In genomic region chr3:143171141-143171651, GRCh38 we compare ENCODE assay signal across 8 cellular contexts. TPM values are rescaled to one million over a fixed set of nuclear protein-coding genes. Genes with fewer than 3 reads are reported as not detected.
DNase-seq lines count a peak whose midpoint lies in the region; ATAC-seq and TF ChIP-seq lines count a peak whose summit lies in the region.

No MANE protein-coding gene starts in this region.

- H3K9ac ChIP-seq in BLaER1 treated with 17β-estradiol and CSF1 and Interleukin-3, amounts not matched to agents 10 nM and 100 nM: no peak overlapping the region

- peaks cover 21 to 65% (median 41%) of the 10 kb centered on the region in 10 experiments; a peak in 17 of 20 replicates for H3K4me1 ChIP-seq in BLaER1 treated with 17β-estradiol and CSF1 and Interleukin-3, amounts not matched to agents 10 nM and 100 nM
- peaks cover 4 to 11% (median 8%) of the 10 kb centered on the region in 4 donors for H3K4me1 ChIP-seq in upper lobe of left lung
- H3K4me1 ChIP-seq in SJCRH30: no peaks in the 10 kb centered on the region

- no peak for TF ChIP-seq POLR2A in upper lobe of left lung (IDR thresholded peaks at IDR 0.05)

- peak overlapping the region in 7 of 11 experiments; percentile 12 to 48 (median 29); a peak in 10 of 22 replicates for H3K27ac ChIP-seq in BLaER1 treated with 17β-estradiol and CSF1 and Interleukin-3, amounts not matched to agents 10 nM and 100 nM
- H3K27ac ChIP-seq in skin epidermis (peak overlapping the region in 12 of 21 experiments; percentile 0 to 81 (median 64)), upper lobe of left lung (peak overlapping the region in 2 of 4 donors; percentile 13 to 36), SJCRH30 (no peak overlapping the region)

- no peak for TF ChIP-seq EP300 in upper lobe of left lung (IDR thresholded peaks at IDR 0.05)

- no peaks in the 10 kb centered on the region for H4K20me1 ChIP-seq in BLaER1 treated with 17β-estradiol and CSF1 and Interleukin-3, amounts not matched to agents 10 nM and 100 nM

- WGBS in upper lobe of left lung, 2 donors: 43 to 48% methylated on average over 3 of the region's 3 CpGs

- peak overlapping the region; percentile 16 to 72 (median 37) for H3K4me2 ChIP-seq in BLaER1 treated with 17β-estradiol and CSF1 and Interleukin-3, amounts not matched to agents 10 nM and 100 nM

- ATAC-seq in GM19372 (IDR thresholded peaks at IDR 0.05; ENCODE audit: low read depth, unreplicated experiment) (peak; percentile 85), HG03575 (IDR thresholded peaks at IDR 0.05; ENCODE audit: extremely low read depth, insufficient number of reproducible peaks, low FRiP score, unreplicated experiment) (peak; percentile 54), upper lobe of left lung (ENCODE audit: low FRiP score in 2 of 2) (no peak)

- H3K4me3 ChIP-seq in BLaER1 treated with 17β-estradiol and CSF1 and Interleukin-3, amounts not matched to agents 10 nM and 100 nM: no peak overlapping the region
- H3K4me3 ChIP-seq in astrocyte of the spinal cord (ENCODE audit: low read depth, low read length): no peak overlapping the region
- no peak overlapping the region for H3K4me3 ChIP-seq in skin epidermis
- no peak overlapping the region for H3K4me3 ChIP-seq in upper lobe of left lung
- no peak overlapping the region for H3K4me3 ChIP-seq in SJCRH30

- in situ Hi-C loops in astrocyte of the spinal cord (cut with HindIII; ENCODE audit: low sequenced_read_pairs): no loop called here

- H3K9me3 ChIP-seq in BLaER1 treated with 17β-estradiol and CSF1 and Interleukin-3, amounts not matched to agents 10 nM and 100 nM (replicated peaks in 1 of 11): peaks cover 16 to 31% (median 23%) of the 10 kb centered on the region in 11 experiments; a peak in 21 of 22 replicates
- H3K9me3 ChIP-seq in upper lobe of left lung: no peaks in the 10 kb centered on the region
- peaks cover 8% of the 10 kb centered on the region; the same call in 1 of the 2 replicates for H3K9me3 ChIP-seq in SJCRH30 (replicated peaks)

- no peaks in the 10 kb centered on the region for H3K27me3 ChIP-seq in BLaER1 treated with 17β-estradiol and CSF1 and Interleukin-3, amounts not matched to agents 10 nM and 100 nM
- no peaks in the 10 kb centered on the region for H3K27me3 ChIP-seq in upper lobe of left lung
- no peaks in the 10 kb centered on the region for H3K27me3 ChIP-seq in SJCRH30

- TF ChIP-seq CTCF in astrocyte of the spinal cord (IDR thresholded peaks at IDR 0.05; ENCODE audit: low read depth, low read length) (no peak), upper lobe of left lung (IDR thresholded peaks at IDR 0.05) (no peak)

- DNase-seq in astrocyte of the spinal cord (ENCODE audit: low read depth, low spot score) (peak; percentile 88), upper lobe of left lung (no peak), NCI-H774 (lab: John Stamatoyannopoulos, UW) (no peak), SJCRH30 (no peak)

- H3K36me3 ChIP-seq in BLaER1 treated with 17β-estradiol and CSF1 and Interleukin-3, amounts not matched to agents 10 nM and 100 nM: no peaks in the 10 kb centered on the region
- H3K36me3 ChIP-seq in upper lobe of left lung: no peaks in the 10 kb centered on the region
- H3K36me3 ChIP-seq in SJCRH30: no peaks in the 10 kb centered on the region

RNA-seq across cellular contexts. Expression of gene CHST2, which starts 51.6 kb away (rescaled TPM):
- total RNA-seq in upper lobe of left lung: 10 to 100 TPM in 4 of 6 donors, 1 to 10 TPM in 2; 2.1 to 12.8 (median 11.7) TPM
- 2.3 and 2.6 TPM in 2 replicates for total RNA-seq in SJCRH30 (2014; rRNA removed; shearing (Covaris generic))

Comparison
In these comparisons a context has a peak if more than half of its experiments do, and no peak if none do; other contexts are left out.
1. ATAC-seq: peak in GM19372 (single experiment) and HG03575 (single experiment); none in upper lobe of left lung (0 of 2).